ENCODE assay signal across 26 cellular contexts in the genomic region with DNA sequence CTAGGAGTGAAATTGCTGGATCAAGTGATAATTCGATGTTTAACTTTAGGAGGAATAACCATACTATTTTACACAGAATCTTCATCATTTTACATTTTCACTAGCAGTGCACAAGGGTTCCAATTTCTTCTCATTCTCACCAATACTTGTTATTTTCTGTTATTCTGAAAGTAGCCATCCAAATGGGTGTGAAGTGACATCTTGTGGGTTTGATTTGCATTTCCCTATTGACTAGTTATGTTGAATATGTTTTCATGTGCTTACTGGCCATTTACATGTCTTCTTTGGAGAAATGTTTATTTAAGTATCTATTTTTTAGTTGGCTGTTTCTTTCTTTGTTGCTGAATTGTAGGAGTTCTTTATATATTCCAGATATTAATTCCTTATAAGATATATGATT.
"Had no signal": no experiment of that assay in that cellular context is flagged by ENCODE, and none has a peak within 500 bp of the region (broad histone marks: within the 10 kb centered on the region; RNA-seq: fewer than 3 reads in every experiment).

No MANE protein-coding gene starts in this region.

- H3K27me3 ChIP-seq: esophagus squamous epithelium, gastrocnemius medialis, heart right ventricle, left lung had no signal

- H3K9me3 ChIP-seq: esophagus squamous epithelium, gastrocnemius medialis, heart right ventricle, left lung, lower lobe of right lung, mucosa of descending colon had no signal

- H3K4me1 ChIP-seq: gastrocnemius medialis, left lung, lower lobe of right lung had no signal

- FAIRE-seq: endometrium, islet of Langerhans, keratinocyte had no signal

- H3K36me3 ChIP-seq: esophagus squamous epithelium, gastrocnemius medialis, heart right ventricle, left lung, lower lobe of right lung had no signal

- H3K27ac ChIP-seq: epithelial cell of prostate, esophagus squamous epithelium, gastrocnemius medialis, heart right ventricle, left lung, lower lobe of right lung had no signal

- DNase-seq: cortex of kidney; effector CD8-positive, alpha-beta T cell; effector memory CD8-positive, alpha-beta T cell; endodermal cell; erythroblast; esophagus squamous epithelium; foreskin fibroblast; foreskin melanocyte; gastrocnemius medialis; glutamatergic neuron; head of caudate nucleus; heart right ventricle; hippocampal formation; left cardiac atrium; left lung; left ventricle myocardium superior; lower lobe of right lung; mesenchymal stem cell; mucosa of descending colon; naive B cell; naive thymus-derived CD8-positive, alpha-beta T cell had no signal

- H3K4me3 ChIP-seq: esophagus squamous epithelium, gastrocnemius medialis, heart right ventricle, left lung, lower lobe of right lung, mucosa of descending colon had no signal

- ATAC-seq: effector memory CD8-positive, alpha-beta T cell; esophagus mucosa; gastrocnemius medialis; heart right ventricle; left cardiac atrium; left lung; left ventricle myocardium superior; lower lobe of right lung; mucosa of descending colon; naive thymus-derived CD8-positive, alpha-beta T cell had no signal
